In the genomic region with DNA sequence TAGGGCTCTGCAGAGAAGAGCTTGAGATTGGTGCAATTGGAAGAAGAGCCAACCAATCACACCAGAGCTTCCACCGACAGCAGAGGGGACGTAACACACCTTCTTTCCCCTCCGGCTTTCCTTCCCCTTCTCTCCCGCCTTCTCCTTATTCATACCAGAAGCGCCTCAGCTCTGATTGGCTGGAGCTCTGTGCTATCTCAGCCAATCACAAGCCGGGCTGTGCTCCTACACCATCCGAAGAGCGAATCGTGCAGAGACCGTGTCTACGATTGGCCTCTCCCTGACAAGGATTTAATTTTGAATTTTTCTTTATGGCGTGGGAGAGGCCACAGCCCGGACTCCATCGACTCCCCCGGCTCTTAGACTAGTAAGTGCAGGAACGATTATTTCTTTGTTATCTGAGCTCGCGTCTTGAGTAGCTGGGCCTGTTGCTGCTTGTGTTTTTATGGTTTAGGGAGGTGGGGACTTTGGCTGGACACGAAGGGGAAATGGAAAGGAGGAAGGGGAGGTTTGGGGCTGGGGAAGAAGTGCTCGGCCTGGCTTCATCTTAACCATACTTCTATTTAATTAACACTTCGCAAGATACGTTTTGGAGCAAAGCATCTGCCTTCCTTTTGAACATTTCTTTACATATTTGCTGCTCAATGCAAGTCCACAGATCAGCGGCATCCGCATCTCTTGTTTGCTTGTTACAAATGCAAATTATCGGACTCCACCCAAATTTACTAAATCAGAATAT, we compare ENCODE assay signal across 8 cellular contexts. TPM values are rescaled to one million over a fixed set of nuclear protein-coding genes. Genes with fewer than 3 reads are reported as not detected.
DNase-seq lines count a peak whose midpoint lies in the region; ATAC-seq and TF ChIP-seq lines count a peak whose summit lies in the region.

A gene (plus strand): TSS at position 308 of the 739 bp plus-strand sequence. CDS start 14,007 bp downstream, outside the sequence.

- 0 to 1% methylated on average over 25 of the region's 25 CpGs for whole genome bisulfite sequencing in lower leg skin, 2 donors

- peak; percentile 88 for ATAC-seq in HG03378 (IDR thresholded peaks at IDR 0.05; ENCODE audit: unreplicated experiment)

- no peaks in the 10 kb centered on the region for H3K27me3 ChIP-seq in BJ (ENCODE audit: control insufficient read depth, insufficient read depth, low read length)

- intact Hi-C loops in lower leg skin (cut with DNase I; ENCODE audit: low total_unique reads): no loop called here

- TF ChIP-seq POLR2A in lower leg skin (IDR thresholded peaks at IDR 0.05): no peak

- H3K4me3 ChIP-seq in BJ (ENCODE audit: low read depth, low read length) (peak within 1 kb of the TSS; percentile 60), lower leg skin (ENCODE audit: low read depth, poor library complexity, severe bottlenecking) (peak within 1 kb of the TSS; percentile 81)

- DNase-seq in BJ (ENCODE audit: low read depth) (peak; percentile 100), GM19238 (ENCODE audit: insufficient read length, low spot score) (peak; percentile 69), NCI-H774 (lab: John Stamatoyannopoulos, UW) (peak; percentile 100), ecto neural progenitor cell (ENCODE audit: low spot score) (peak; percentile 99), lower leg skin (ENCODE audit: low spot score in 2 of 2) (peak; percentile 97 to 98)
- DNase-seq in activated CD4-positive, alpha-beta T cell treated with anti-CD3 and anti-CD28 coated beads, Interleukin-2, amount 50 U/mL, for 4 hours: peak; percentile 85 to 89
- peak; percentile 57 to 87 (median 80) for DNase-seq in stimulated activated CD4-positive, alpha-beta T cell treated with anti-CD3 and anti-CD28 coated beads, TNF-alpha, amount 100 ng/mL, for 4 hours (ENCODE audit: low read depth in 3 of 3)

- no peaks in the 10 kb centered on the region for H3K36me3 ChIP-seq in BJ (ENCODE audit: control insufficient read depth, insufficient read depth, low read length)

- POLR2A ChIA-PET in BJ (lab: Charles Lee): interaction anchor here (0.5 to 1.2 kb wide), 5 partner anchors 9 to 737 kb away, joined by 3 to 4 read pairs (median 4); no protein-coding TSS in a partner anchor

- TF ChIP-seq CTCF in BJ (IDR thresholded peaks at IDR 0.05; ENCODE audit: insufficient read depth, low read depth, low read length): no peak
- no peak for TF ChIP-seq CTCF in lower leg skin (IDR thresholded peaks at IDR 0.05)

- CTCF ChIA-PET in BJ (lab: Yijun Ruan, JAX): no interaction called here

RNA-seq across cellular contexts. Expression of the gene that starts here (rescaled TPM):
- 24.7 and 27.2 TPM in 2 replicates for polyA plus RNA-seq in BJ (2011; rRNA removed)
- 11.0 and 15.2 TPM in 2 replicates for polyA minus RNA-seq in BJ (2011; rRNA and poly(A)+ RNA removed)
- total RNA-seq in lower leg skin: 1 to 10 TPM; 1.5 to 3.7 (median 2.6) TPM

Comparison
In these comparisons a context has a peak if more than half of its experiments do, and no peak if none do; other contexts are left out.
1. Peak in every context shown above with its lines: DNase-seq, ATAC-seq and H3K4me3 ChIP-seq.